8 cellular contexts compared by ENCODE assay signal in the genomic region with DNA sequence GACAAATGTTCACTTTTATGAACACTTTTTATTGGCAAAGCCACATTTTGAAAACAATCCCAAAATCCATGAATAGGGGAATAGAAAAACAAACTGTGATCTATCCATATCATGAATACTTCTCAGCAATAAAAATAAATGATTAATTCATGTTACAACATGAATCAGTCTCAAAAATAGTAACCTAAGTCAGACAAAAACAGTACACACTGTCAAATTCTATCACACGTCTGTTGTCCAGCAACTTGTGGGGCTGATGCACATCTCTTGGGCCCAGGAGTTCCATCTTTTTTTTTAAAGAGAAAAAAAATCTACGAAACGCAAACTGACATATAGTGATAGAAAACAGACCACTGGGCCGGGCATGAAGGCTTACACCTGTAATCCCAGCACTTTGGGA.
"Had no signal": no experiment of that assay in that cellular context is flagged by ENCODE, and none has a peak within 500 bp of the region (broad histone marks: within the 10 kb centered on the region; RNA-seq: fewer than 3 reads in every experiment).

No MANE protein-coding gene starts in this region.

- ATAC-seq: GM23338, HCT116, K562 had no signal

- H3K4me3 Mint-ChIP-seq: GM23338 had no signal

- DNase-seq: H7, IMR-90 had no signal

- H3K9me3 ChIP-seq: HAP-1 had no signal

- FAIRE-seq: H1, HTR-8/SVneo, K562 had no signal

- H3K4me1 ChIP-seq: HAP-1 had no signal

- H3K4me3 ChIP-seq: GM23338, HAP-1, K562 had no signal

- H3K27ac Mint-ChIP-seq: GM23338 had no signal

- H3K9me3 Mint-ChIP-seq: GM23338 had no signal
